Comparison of ENCODE assay signal across 14 cellular contexts in genomic region chr16:76292218-76292617, GRCh38. TPM values are rescaled to one million over a fixed set of nuclear protein-coding genes. Genes with fewer than 3 reads are reported as not detected.
DNase-seq lines count a peak whose midpoint lies in the region; TF ChIP-seq lines count a peak whose summit lies in the region.
"Had no signal": no experiment of that assay in that cellular context is flagged by ENCODE, and none has a peak within 500 bp of the region (broad histone marks: within the 10 kb centered on the region; RNA-seq: fewer than 3 reads in every experiment).

No MANE protein-coding gene starts in this region.

- no peak for TF ChIP-seq CTCF in progenitor cell of endocrine pancreas (IDR thresholded peaks at IDR 0.05; ENCODE audit: unreplicated experiment)

- H3K36me3 Mint-ChIP-seq in progenitor cell of endocrine pancreas (ENCODE audit: insufficient read depth), result no peaks in the 10 kb centered on the region

- H3K27me3 Mint-ChIP-seq in progenitor cell of endocrine pancreas, result no peaks in the 10 kb centered on the region
- H3K27me3 Mint-ChIP-seq: B cell; CD4-positive, alpha-beta T cell had no signal

- no peaks in the 10 kb centered on the region for H3K4me1 Mint-ChIP-seq in progenitor cell of endocrine pancreas (ENCODE audit: low read depth)
- H3K4me1 Mint-ChIP-seq: B cell, GM23338 had no signal

- H3K9me3 Mint-ChIP-seq in progenitor cell of endocrine pancreas (ENCODE audit: low read depth), result no peaks in the 10 kb centered on the region

- H3K27ac Mint-ChIP-seq in progenitor cell of endocrine pancreas, result peak overlapping the region; percentile 31
- H3K27ac Mint-ChIP-seq: B cell; CD4-positive, alpha-beta T cell; GM23338 had no signal

- H3K4me3 Mint-ChIP-seq in progenitor cell of endocrine pancreas (ENCODE audit: low read depth), result no peak overlapping the region
- H3K4me3 Mint-ChIP-seq: B cell; CD4-positive, alpha-beta T cell; GM23338 had no signal

- DNase-seq in DMS 273 (lab: John Stamatoyannopoulos, UW; ENCODE audit: unreplicated experiment) (peak; percentile 53), NCI-H1694 (lab: John Stamatoyannopoulos, UW) (peak; percentile 88), NCI-H524 treated with DMSO at 0.1 percent for 48 hours (lab: John Stamatoyannopoulos, UW) (peak; percentile 98), progenitor cell of endocrine pancreas (ENCODE audit: low spot score, unreplicated experiment) (no peak), NK-92 (lab: John Stamatoyannopoulos, UW; ENCODE audit: unreplicated experiment) (no peak), NCI-H510A (lab: John Stamatoyannopoulos, UW) (no peak)
- DNase-seq in activated CD4-positive, alpha-beta T cell treated with anti-CD3 and anti-CD28 coated beads, Interleukin-2, amount 50 U/mL, for 1 hour, result no peak
- DNase-seq: C1 segment of cervical spinal cord; CD4-positive, alpha-beta T cell; DND-41; GDM1; H7 had no signal

RNA-seq across cellular contexts. Expression of gene CNTNAP4, which starts 15.0 kb away (rescaled TPM):
- 0.33 and 0.74 TPM in 2 replicates for total RNA-seq in progenitor cell of endocrine pancreas
- total RNA-seq: B cell; CD4-positive, alpha-beta T cell; GM23338 had no signal

Comparison
In these comparisons a context has a peak if more than half of its experiments do, and no peak if none do; other contexts are left out.
1. DNase-seq: peak in DMS 273 (single experiment), NCI-H1694 (single experiment) and NCI-H524 treated with DMSO at 0.1 percent for 48 hours (single experiment); none in progenitor cell of endocrine pancreas (single experiment), activated CD4-positive, alpha-beta T cell treated with anti-CD3 and anti-CD28 coated beads, Interleukin-2, amount 50 U/mL, for 1 hour (single experiment), NK-92 (single experiment) and NCI-H510A (single experiment).